1 cellular context compared by ENCODE assay signal in genomic region chr11:57778318-57779037, GRCh38.
TF ChIP-seq lines count a peak whose summit lies in the region.

No MANE protein-coding gene starts in this region.

TF ChIP-seq in H1, 55 proteins besides CTCF, POLR2A, EP300 and RAD21:
- no peak for TF ChIP-seq POU5F1 (IDR thresholded peaks at IDR 0.05; ENCODE audit: low read depth, low read length)
- TF ChIP-seq HDAC2 (IDR thresholded peaks at IDR 0.05; ENCODE audit: borderline replicate concordance in 1 of 2, low read depth in 2 of 2, low read length in 2 of 2), result 0 out of 4 replicates have a peak, but pooled peaks of 1 of the 2 experiments have one; percentile 29
- TF ChIP-seq SUZ12 (IDR thresholded peaks at IDR 0.05; ENCODE audit: low read length), result no peak
- no peak for TF ChIP-seq SRF (IDR thresholded peaks at IDR 0.05; ENCODE audit: low read depth, low read length)
- peak; percentile 39; the same call in 1 of the 2 replicates for TF ChIP-seq YY1 (IDR thresholded peaks at IDR 0.05; ENCODE audit: low read depth, low read length)
- no peak for TF ChIP-seq CEBPB (IDR thresholded peaks at IDR 0.05; ENCODE audit: low read depth, low read length)
- no peak for TF ChIP-seq BRCA1 (IDR thresholded peaks at IDR 0.05; ENCODE audit: low read depth, low read length)
- TF ChIP-seq ASH2L (IDR thresholded peaks at IDR 0.05; ENCODE audit: low read length), result peak; percentile 63
- no peak for TF ChIP-seq GTF2F1 (IDR thresholded peaks at IDR 0.05; ENCODE audit: borderline replicate concordance, low read depth, low read length)
- no peak for TF ChIP-seq SAP30 (IDR thresholded peaks at IDR 0.05; ENCODE audit: insufficient read depth, insufficient replicate concordance, low read length)
- TF ChIP-seq GABPA (IDR thresholded peaks at IDR 0.05; ENCODE audit: borderline replicate concordance, insufficient read depth, low read length), result no peak
- TF ChIP-seq BACH1 (IDR thresholded peaks at IDR 0.05; ENCODE audit: low read length), result no peak
- TF ChIP-seq CTBP2 (IDR thresholded peaks at IDR 0.05; ENCODE audit: borderline replicate concordance, insufficient read depth, insufficient read length, low read length), result no peak
- TF ChIP-seq TBP (IDR thresholded peaks at IDR 0.05; ENCODE audit: low read depth, low read length), result peak; percentile 90
- TF ChIP-seq KDM5A (IDR thresholded peaks at IDR 0.05; ENCODE audit: low read length), result no peak
- no peak for TF ChIP-seq BCL11A (IDR thresholded peaks at IDR 0.05; ENCODE audit: low read depth in 2 of 2, low read length in 2 of 2)
- no peak for TF ChIP-seq PHF8 (conservative IDR thresholded peaks at IDR 0.05; ENCODE audit: low read depth, low read length)
- no peak for TF ChIP-seq E2F6 (IDR thresholded peaks at IDR 0.05)
- TF ChIP-seq FOSL1 (IDR thresholded peaks at IDR 0.05; ENCODE audit: insufficient read depth, low read depth, low read length), result no peak
- TF ChIP-seq KDM4A (IDR thresholded peaks at IDR 0.05; ENCODE audit: low read depth, low read length, severe bottlenecking), result no peak
- 0 out of 2 replicates have a peak, but pooled peaks have one; percentile 23 for TF ChIP-seq TCF12 (IDR thresholded peaks at IDR 0.05; ENCODE audit: low read depth, low read length)
- TF ChIP-seq MAFK (IDR thresholded peaks at IDR 0.05; ENCODE audit: low read depth, low read length), result no peak
- no peak; the same call in 1 of the 2 replicates for TF ChIP-seq RBBP5 (IDR thresholded peaks at IDR 0.05; ENCODE audit: borderline replicate concordance, low read depth, low read length)
- no peak for TF ChIP-seq MAX (IDR thresholded peaks at IDR 0.05)
- TF ChIP-seq POLR2AphosphoS5 (IDR thresholded peaks at IDR 0.05; ENCODE audit: low read depth, low read length), result peak; percentile 70
- TF ChIP-seq SP2 (IDR thresholded peaks at IDR 0.05; ENCODE audit: low read length), result no peak
- TF ChIP-seq SP1 (IDR thresholded peaks at IDR 0.05; ENCODE audit: low read depth, low read length), result peak; percentile 73; the same call in 1 of the 2 replicates
- TF ChIP-seq USF2 (IDR thresholded peaks at IDR 0.05; ENCODE audit: low read length), result no peak
- no peak for TF ChIP-seq EGR1 (IDR thresholded peaks at IDR 0.05; ENCODE audit: borderline replicate concordance, low read depth, low read length)
- peak; percentile 90 for TF ChIP-seq TAF1 (IDR thresholded peaks at IDR 0.05; ENCODE audit: low read depth, low read length)
- no peak for TF ChIP-seq RXRA (IDR thresholded peaks at IDR 0.05; ENCODE audit: insufficient read depth, low read depth, low read length)
- TF ChIP-seq CREB1 (IDR thresholded peaks at IDR 0.05), result no peak
- no peak for TF ChIP-seq ZNF274 (IDR thresholded peaks at IDR 0.05; ENCODE audit: borderline replicate concordance, extremely low read depth, low read length)
- no peak for TF ChIP-seq ATF2 (IDR thresholded peaks at IDR 0.05; ENCODE audit: low read length)
- TF ChIP-seq KDM1A (IDR thresholded peaks at IDR 0.05; ENCODE audit: borderline replicate concordance, low read length), result no peak
- no peak for TF ChIP-seq SP4 (IDR thresholded peaks at IDR 0.05; ENCODE audit: low read length)
- TF ChIP-seq TAF7 (optimal IDR thresholded peaks at IDR 0.05; ENCODE audit: borderline replicate concordance, low read depth, low read length), result peak; percentile 45
- no peak for TF ChIP-seq NRF1 (IDR thresholded peaks at IDR 0.05; ENCODE audit: low read depth, low read length)
- no peak for TF ChIP-seq CBX5 (IDR thresholded peaks at IDR 0.05; ENCODE audit: low read depth, low read length)
- peak; percentile 97 for TF ChIP-seq TEAD4 (IDR thresholded peaks at IDR 0.05; ENCODE audit: low read depth, low read length)
- TF ChIP-seq JUN (IDR thresholded peaks at IDR 0.05; ENCODE audit: low read depth, low read length), result no peak
- TF ChIP-seq SIRT6 (IDR thresholded peaks at IDR 0.05; ENCODE audit: low read length), result no peak
- no peak for TF ChIP-seq EZH2 (IDR thresholded peaks at IDR 0.05; ENCODE audit: low read depth, low read length, severe bottlenecking)
TF ChIP-seq in H1: peak in this region for 10.
